In genomic region chr10:110859206-110859946, GRCh38 we compare ENCODE assay signal across 9 cellular contexts. TPM values are rescaled to one million over a fixed set of nuclear protein-coding genes. Genes with fewer than 3 reads are reported as not detected.
DNase-seq lines count a peak whose midpoint lies in the region; ATAC-seq and TF ChIP-seq lines count a peak whose summit lies in the region.
"Had no signal": no experiment of that assay in that cellular context is flagged by ENCODE, and none has a peak within 500 bp of the region (broad histone marks: within the 10 kb centered on the region; RNA-seq: fewer than 3 reads in every experiment).

No MANE protein-coding gene starts in this region.

- peaks cover 67 to 85% (median 80%) of the 10 kb centered on the region in 10 experiments for H3K4me1 ChIP-seq in BLaER1 treated with 17β-estradiol and CSF1 and Interleukin-3, amounts not matched to agents 10 nM and 100 nM
- H3K4me1 ChIP-seq in esophagus muscularis mucosa: peaks cover 20 to 26% (median 23%) of the 10 kb centered on the region in 4 donors
- peaks cover 12% of the 10 kb centered on the region for H3K4me1 ChIP-seq in osteoblast (ENCODE audit: insufficient read depth, low read length)

- H3K27ac ChIP-seq in BLaER1 treated with 17β-estradiol and CSF1 and Interleukin-3, amounts not matched to agents 10 nM and 100 nM: peak overlapping the region; percentile 89 to 97 (median 95)
- H3K27ac ChIP-seq in RWPE1 (peak overlapping the region; percentile 45), esophagus muscularis mucosa (replicated peaks in 1 of 4) (peak overlapping the region; percentile 3 to 72 (median 54)), osteoblast (ENCODE audit: low read depth, low read length) (no peak overlapping the region)

- H3K27me3 ChIP-seq in BLaER1 treated with 17β-estradiol and CSF1 and Interleukin-3, amounts not matched to agents 10 nM and 100 nM: no peaks in the 10 kb centered on the region
- no peaks in the 10 kb centered on the region for H3K27me3 ChIP-seq in esophagus muscularis mucosa
- no peaks in the 10 kb centered on the region for H3K27me3 ChIP-seq in osteoblast (ENCODE audit: insufficient read depth, low read length)

- H3K9me3 ChIP-seq in BLaER1 treated with 17β-estradiol and CSF1 and Interleukin-3, amounts not matched to agents 10 nM and 100 nM (replicated peaks in 1 of 11): peaks cover 0 to 8% (median 3%) of the 10 kb centered on the region in 11 experiments; a peak in 6 of 22 replicates
- H3K9me3 ChIP-seq in esophagus muscularis mucosa (no peaks in the 10 kb centered on the region), osteoblast (ENCODE audit: low read depth, low read length) (no peaks in the 10 kb centered on the region)

- TF ChIP-seq POLR2A in esophagus muscularis mucosa (IDR thresholded peaks at IDR 0.05; ENCODE audit: low read depth): no peak

- CTCF ChIA-PET in RWPE1 (lab: Yijun Ruan, JAX): no interaction called here

- WGBS in esophagus muscularis mucosa: 75% methylated on average over 5 of the region's 6 CpGs

- intact Hi-C loops in esophagus muscularis mucosa (cut with DNase I): no loop called here

- POLR2A ChIA-PET in RWPE1 (lab: Yijun Ruan, JAX; ENCODE audit: low non-redundant PET): no interaction called here

- H3K4me2 ChIP-seq in BLaER1 treated with 17β-estradiol and CSF1 and Interleukin-3, amounts not matched to agents 10 nM and 100 nM: peak overlapping the region; percentile 69 to 95 (median 86)
- H3K4me2 ChIP-seq in osteoblast (ENCODE audit: insufficient read depth, low read length): no peak overlapping the region

- H2AFZ ChIP-seq in osteoblast (ENCODE audit: low read length): peak overlapping the region; percentile 64

- no peak for DNase-seq in RWPE1 (ENCODE audit: low spot score)
- DNase-seq in esophagus muscularis mucosa (ENCODE audit: extremely low spot score): no peak
- DNase-seq in osteoblast (ENCODE audit: insufficient read length, low spot score, missing footprints): no peak
- no peak for DNase-seq in NCI-H69 (lab: John Stamatoyannopoulos, UW)
- DNase-seq: NCI-H446 had no signal

- H3K9ac ChIP-seq in BLaER1 treated with 17β-estradiol and CSF1 and Interleukin-3, amounts not matched to agents 10 nM and 100 nM: peak overlapping the region; percentile 74 to 80 (median 77)

- no peaks in the 10 kb centered on the region for H4K20me1 ChIP-seq in BLaER1 treated with 17β-estradiol and CSF1 and Interleukin-3, amounts not matched to agents 10 nM and 100 nM
- no peaks in the 10 kb centered on the region for H4K20me1 ChIP-seq in osteoblast (ENCODE audit: insufficient read depth, low read length)

- TF ChIP-seq CTCF in RWPE1 (conservative IDR thresholded peaks at IDR 0.05; ENCODE audit: low read depth): no peak
- no peak for TF ChIP-seq CTCF in esophagus muscularis mucosa (IDR thresholded peaks at IDR 0.05)
- no peak for TF ChIP-seq CTCF in osteoblast (IDR thresholded peaks at IDR 0.05; ENCODE audit: extremely low read depth, low read depth, low read length)

- no peaks in the 10 kb centered on the region for H3K36me3 ChIP-seq in BLaER1 treated with 17β-estradiol and CSF1 and Interleukin-3, amounts not matched to agents 10 nM and 100 nM
- H3K36me3 ChIP-seq in esophagus muscularis mucosa: no peaks in the 10 kb centered on the region
- H3K36me3 ChIP-seq in osteoblast (ENCODE audit: insufficient read depth, low read length): no peaks in the 10 kb centered on the region

- H3K79me2 ChIP-seq in osteoblast (ENCODE audit: insufficient read depth, low read length): no peaks in the 10 kb centered on the region

- no peak for ATAC-seq in HG02759 (IDR thresholded peaks at IDR 0.05; ENCODE audit: unreplicated experiment)
- no peak; the same call in 1 of the 3 replicates for ATAC-seq in SK-N-SH treated with all-trans-retinoic acid at 6 μM for 48 hours
- ATAC-seq in GM19328 (IDR thresholded peaks at IDR 0.05; ENCODE audit: unreplicated experiment): no peak

- TF ChIP-seq EP300 in esophagus muscularis mucosa (IDR thresholded peaks at IDR 0.05): no peak

- H3K4me3 ChIP-seq in BLaER1 treated with 17β-estradiol and CSF1 and Interleukin-3, amounts not matched to agents 10 nM and 100 nM: no peak overlapping the region
- no peak overlapping the region for H3K4me3 ChIP-seq in esophagus muscularis mucosa
- H3K4me3 ChIP-seq in osteoblast (ENCODE audit: insufficient read depth, low read length): no peak overlapping the region

TF ChIP-seq in SK-N-SH treated with all-trans-retinoic acid at 6 μM for 48 hours, 23 proteins besides CTCF, POLR2A, EP300 and RAD21 (continues in another document):
- TF ChIP-seq ISL1 (CRISPR knock-in tag; IDR thresholded peaks at IDR 0.05) (no peak), ZC3H10 (CRISPR knock-in tag; IDR thresholded peaks at IDR 0.05) (no peak), ARNTL (CRISPR knock-in tag; IDR thresholded peaks at IDR 0.05; ENCODE audit: borderline replicate concordance, low read depth) (no peak), PPARA (CRISPR knock-in tag; IDR thresholded peaks at IDR 0.05; ENCODE audit: borderline replicate concordance) (no peak), TCF4 (CRISPR knock-in tag; IDR thresholded peaks at IDR 0.05; ENCODE audit: borderline replicate concordance) (no peak), CSRNP3 (CRISPR knock-in tag; IDR thresholded peaks at IDR 0.05) (no peak), CSDC2 (CRISPR knock-in tag; IDR thresholded peaks at IDR 0.05) (no peak), ESRRG (CRISPR knock-in tag; IDR thresholded peaks at IDR 0.05) (no peak), BACH2 (CRISPR knock-in tag; IDR thresholded peaks at IDR 0.05; ENCODE audit: borderline replicate concordance) (no peak), TOX (CRISPR knock-in tag; IDR thresholded peaks at IDR 0.05; ENCODE audit: borderline replicate concordance) (no peak), GLIS3 (CRISPR knock-in tag; IDR thresholded peaks at IDR 0.05) (no peak), ZNF70 (CRISPR knock-in tag; IDR thresholded peaks at IDR 0.05) (no peak)
- TF ChIP-seq, protein P1, sequence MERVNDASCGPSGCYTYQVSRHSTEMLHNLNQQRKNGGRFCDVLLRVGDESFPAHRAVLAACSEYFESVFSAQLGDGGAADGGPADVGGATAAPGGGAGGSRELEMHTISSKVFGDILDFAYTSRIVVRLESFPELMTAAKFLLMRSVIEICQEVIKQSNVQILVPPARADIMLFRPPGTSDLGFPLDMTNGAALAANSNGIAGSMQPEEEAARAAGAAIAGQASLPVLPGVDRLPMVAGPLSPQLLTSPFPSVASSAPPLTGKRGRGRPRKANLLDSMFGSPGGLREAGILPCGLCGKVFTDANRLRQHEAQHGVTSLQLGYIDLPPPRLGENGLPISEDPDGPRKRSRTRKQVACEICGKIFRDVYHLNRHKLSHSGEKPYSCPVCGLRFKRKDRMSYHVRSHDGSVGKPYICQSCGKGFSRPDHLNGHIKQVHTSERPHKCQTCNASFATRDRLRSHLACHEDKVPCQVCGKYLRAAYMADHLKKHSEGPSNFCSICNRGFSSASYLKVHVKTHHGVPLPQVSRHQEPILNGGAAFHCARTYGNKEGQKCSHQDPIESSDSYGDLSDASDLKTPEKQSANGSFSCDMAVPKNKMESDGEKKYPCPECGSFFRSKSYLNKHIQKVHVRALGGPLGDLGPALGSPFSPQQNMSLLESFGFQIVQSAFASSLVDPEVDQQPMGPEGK (CRISPR knock-in tag; IDR thresholded peaks at IDR 0.05; ENCODE audit: borderline replicate concordance): no peak
- TF ChIP-seq, protein P2, sequence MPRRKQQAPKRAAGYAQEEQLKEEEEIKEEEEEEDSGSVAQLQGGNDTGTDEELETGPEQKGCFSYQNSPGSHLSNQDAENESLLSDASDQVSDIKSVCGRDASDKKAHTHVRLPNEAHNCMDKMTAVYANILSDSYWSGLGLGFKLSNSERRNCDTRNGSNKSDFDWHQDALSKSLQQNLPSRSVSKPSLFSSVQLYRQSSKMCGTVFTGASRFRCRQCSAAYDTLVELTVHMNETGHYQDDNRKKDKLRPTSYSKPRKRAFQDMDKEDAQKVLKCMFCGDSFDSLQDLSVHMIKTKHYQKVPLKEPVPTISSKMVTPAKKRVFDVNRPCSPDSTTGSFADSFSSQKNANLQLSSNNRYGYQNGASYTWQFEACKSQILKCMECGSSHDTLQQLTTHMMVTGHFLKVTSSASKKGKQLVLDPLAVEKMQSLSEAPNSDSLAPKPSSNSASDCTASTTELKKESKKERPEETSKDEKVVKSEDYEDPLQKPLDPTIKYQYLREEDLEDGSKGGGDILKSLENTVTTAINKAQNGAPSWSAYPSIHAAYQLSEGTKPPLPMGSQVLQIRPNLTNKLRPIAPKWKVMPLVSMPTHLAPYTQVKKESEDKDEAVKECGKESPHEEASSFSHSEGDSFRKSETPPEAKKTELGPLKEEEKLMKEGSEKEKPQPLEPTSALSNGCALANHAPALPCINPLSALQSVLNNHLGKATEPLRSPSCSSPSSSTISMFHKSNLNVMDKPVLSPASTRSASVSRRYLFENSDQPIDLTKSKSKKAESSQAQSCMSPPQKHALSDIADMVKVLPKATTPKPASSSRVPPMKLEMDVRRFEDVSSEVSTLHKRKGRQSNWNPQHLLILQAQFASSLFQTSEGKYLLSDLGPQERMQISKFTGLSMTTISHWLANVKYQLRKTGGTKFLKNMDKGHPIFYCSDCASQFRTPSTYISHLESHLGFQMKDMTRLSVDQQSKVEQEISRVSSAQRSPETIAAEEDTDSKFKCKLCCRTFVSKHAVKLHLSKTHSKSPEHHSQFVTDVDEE (CRISPR knock-in tag; IDR thresholded peaks at IDR 0.05): no peak

RNA-seq across cellular contexts. Expression of gene PDCD4, which starts 12.4 kb away (rescaled TPM):
- total RNA-seq in esophagus muscularis mucosa (10 to 100 TPM; 65.6 to 97.7 (median 78.3) TPM), osteoblast (63.1 and 73.8 TPM in 2 replicates)

RNA-seq across cellular contexts. Expression of gene BBIP1, which starts 59.6 kb away (rescaled TPM):
- total RNA-seq in esophagus muscularis mucosa: 10 to 100 TPM; 17.6 to 29.5 (median 27.0) TPM
- 31.2 and 32.2 TPM in 2 replicates for total RNA-seq in osteoblast
